ENCODE assay signal across 9 cellular contexts in the genomic region with DNA sequence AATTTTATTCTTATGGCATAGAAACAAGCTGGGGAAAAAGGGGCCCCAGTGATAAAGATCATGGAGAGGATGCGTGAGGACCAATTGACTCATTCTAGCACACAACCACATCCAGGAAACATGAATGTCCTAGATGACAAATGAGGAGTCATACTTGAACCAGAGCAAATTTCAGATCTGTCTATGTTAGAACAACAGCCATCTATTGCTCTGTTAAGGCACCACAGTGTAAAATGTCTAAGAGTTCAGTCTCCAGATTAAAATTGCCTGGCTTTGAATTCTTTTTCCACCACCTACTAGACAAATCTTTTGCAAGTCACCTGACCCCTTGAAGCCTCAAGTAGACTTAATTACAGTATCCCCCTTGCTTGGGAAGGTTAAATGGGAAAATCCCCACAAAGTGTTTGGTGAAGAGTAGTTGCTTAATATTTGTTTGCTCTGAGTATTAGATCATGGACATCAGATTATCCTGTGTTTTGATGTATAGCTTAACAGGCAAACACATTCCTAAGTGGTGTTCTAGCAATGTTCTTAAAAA.
DNase-seq lines count a peak whose midpoint lies in the region; ATAC-seq, FAIRE-seq and TF ChIP-seq lines count a peak whose summit lies in the region.
"Had no signal": no experiment of that assay in that cellular context is flagged by ENCODE, and none has a peak within 500 bp of the region (broad histone marks: within the 10 kb centered on the region; RNA-seq: fewer than 3 reads in every experiment).

No MANE protein-coding gene starts in this region.

- H3K27me3 ChIP-seq in MG63 = no peaks in the 10 kb centered on the region
- H3K27me3 ChIP-seq in bronchial epithelial cell (ENCODE audit: control insufficient read depth, insufficient read depth, low read length) = no peaks in the 10 kb centered on the region
- H3K27me3 ChIP-seq in prostate gland (replicated peaks; ENCODE audit: insufficient read depth) = no peaks in the 10 kb centered on the region

- intact Hi-C loops in prostate gland (cut with DNase I) = no loop called here

- no peak for TF ChIP-seq CTCF in bronchial epithelial cell (IDR thresholded peaks at IDR 0.05; ENCODE audit: insufficient read depth, low read length, severe bottlenecking)
- TF ChIP-seq CTCF in prostate gland (IDR thresholded peaks at IDR 0.05) = no peak

- H3K9me3 ChIP-seq in MG63 = no peaks in the 10 kb centered on the region
- no peaks in the 10 kb centered on the region for H3K9me3 ChIP-seq in prostate gland

- H3K4me3 ChIP-seq in MG63 = no peak overlapping the region
- no peak overlapping the region for H3K4me3 ChIP-seq in bronchial epithelial cell (ENCODE audit: low read depth, low read length)
- no peak overlapping the region for H3K4me3 ChIP-seq in prostate gland

- DNase-seq in CMK (ENCODE audit: low read depth) (peak; percentile 33), MG63 (peak; percentile 35), bronchial epithelial cell (ENCODE audit: low read depth) (peak; percentile 97), prostate gland (ENCODE audit: low spot score) (no peak), NCI-H146 treated with DMSO at 0.1 percent for 48 hours (lab: John Stamatoyannopoulos, UW; ENCODE audit: unreplicated experiment) (no peak), frontal cortex (ENCODE audit: low spot score in 2 of 2) (no peak)
- peak; percentile 24 to 27 for DNase-seq in stimulated activated CD8-positive, alpha-beta memory T cell treated with anti-CD3 and anti-CD28 coated beads, Interleukin-15, amount 100 ng/mL, for 48 hours (ENCODE audit: low read depth in 2 of 2)

- H3K27ac ChIP-seq in prostate gland = no peak overlapping the region

- H3K36me3 ChIP-seq in MG63 = no peaks in the 10 kb centered on the region
- H3K36me3 ChIP-seq in bronchial epithelial cell (ENCODE audit: control insufficient read depth, insufficient read depth, low read length) = no peaks in the 10 kb centered on the region
- H3K36me3 ChIP-seq in prostate gland = no peaks in the 10 kb centered on the region

- FAIRE-seq in bronchial epithelial cell (lab: Jason Lieb, UNC) (peak; percentile 92), frontal cortex (lab: Jason Lieb, UNC) (no peak)
- FAIRE-seq: H1 had no signal

- TF ChIP-seq POLR2A in prostate gland (IDR thresholded peaks at IDR 0.05) = no peak

- 83% methylated on average over 1 of the region's 1 CpG for WGBS in prostate gland

- no peaks in the 10 kb centered on the region for H3K4me1 ChIP-seq in prostate gland (replicated peaks)

- ATAC-seq in GM21619 (IDR thresholded peaks at IDR 0.05; ENCODE audit: unreplicated experiment) = peak; percentile 88

Comparison
In these comparisons a context has a peak if more than half of its experiments do, and no peak if none do; other contexts are left out.
1. DNase-seq: peak in CMK (single experiment), MG63 (single experiment), bronchial epithelial cell (single experiment) and stimulated activated CD8-positive, alpha-beta memory T cell treated with anti-CD3 and anti-CD28 coated beads, Interleukin-15, amount 100 ng/mL, for 48 hours (2 of 2); none in prostate gland (single experiment), NCI-H146 treated with DMSO at 0.1 percent for 48 hours (single experiment) and frontal cortex (0 of 2).